ENCODE assay signal across 1 cellular context in genomic region chr6:41785254-41785653, GRCh38.
TF ChIP-seq lines count a peak whose summit lies in the region.

No MANE protein-coding gene starts in this region.

TF ChIP-seq in H1, 55 proteins besides CTCF, POLR2A, EP300 and RAD21:
- TF ChIP-seq RXRA (IDR thresholded peaks at IDR 0.05; ENCODE audit: insufficient read depth, low read depth, low read length) (no peak), POLR2AphosphoS5 (IDR thresholded peaks at IDR 0.05; ENCODE audit: low read depth, low read length) (no peak), CEBPB (IDR thresholded peaks at IDR 0.05; ENCODE audit: low read depth, low read length) (no peak), GTF2F1 (IDR thresholded peaks at IDR 0.05; ENCODE audit: borderline replicate concordance, low read depth, low read length) (no peak), SAP30 (IDR thresholded peaks at IDR 0.05; ENCODE audit: insufficient read depth, insufficient replicate concordance, low read length) (no peak), KDM4A (IDR thresholded peaks at IDR 0.05; ENCODE audit: low read depth, low read length, severe bottlenecking) (no peak), HDAC2 (IDR thresholded peaks at IDR 0.05; ENCODE audit: borderline replicate concordance in 1 of 2, low read depth in 2 of 2, low read length in 2 of 2) (no peak), NRF1 (IDR thresholded peaks at IDR 0.05; ENCODE audit: low read depth, low read length) (no peak), ATF2 (IDR thresholded peaks at IDR 0.05; ENCODE audit: low read length) (no peak), YY1 (IDR thresholded peaks at IDR 0.05; ENCODE audit: low read depth, low read length) (no peak), TCF12 (IDR thresholded peaks at IDR 0.05; ENCODE audit: low read depth, low read length) (no peak), SP2 (IDR thresholded peaks at IDR 0.05; ENCODE audit: low read length) (no peak), TAF7 (optimal IDR thresholded peaks at IDR 0.05; ENCODE audit: borderline replicate concordance, low read depth, low read length) (no peak), ASH2L (IDR thresholded peaks at IDR 0.05; ENCODE audit: low read length) (no peak), SP1 (IDR thresholded peaks at IDR 0.05; ENCODE audit: low read depth, low read length) (no peak), SUZ12 (IDR thresholded peaks at IDR 0.05; ENCODE audit: low read length) (no peak), GABPA (IDR thresholded peaks at IDR 0.05; ENCODE audit: borderline replicate concordance, insufficient read depth, low read length) (no peak)
